ENCODE assay signal across 9 cellular contexts in genomic region chr7:74542558-74543117, GRCh38.
A peak's percentile ranks its signal among the peaks of the same experiment; 100 is the strongest.
DNase-seq lines count a peak whose midpoint lies in the region; ATAC-seq and TF ChIP-seq lines count a peak whose summit lies in the region.
"Had no signal": no experiment of that assay in that cellular context is flagged by ENCODE, and none has a peak within 500 bp of the region (broad histone marks: within the 10 kb centered on the region; RNA-seq: fewer than 3 reads in every experiment).

No MANE protein-coding gene starts in this region.

- TF ChIP-seq EP300 in gastroesophageal sphincter (IDR thresholded peaks at IDR 0.05), result no peak

- POLR2A ChIA-PET in activated CD8-positive, alpha-beta T cell treated with anti-CD3 and anti-CD28 coated beads, Interleukin-2, amount 10 ng/mL, durations not matched to agents 7 days and 5 days (lab: Charles Lee), result no interaction called here

- H3K4me1 ChIP-seq in right atrium auricular region (peaks cover 0 to 7% of the 10 kb centered on the region in 2 donors), aorta (ENCODE audit: control insufficient read depth in 1 of 2, insufficient read depth in 2 of 2, low read length in 2 of 2) (no peaks in the 10 kb centered on the region), gastroesophageal sphincter (peaks cover 0 to 9% (median 0%) of the 10 kb centered on the region in 3 donors)

- WGBS in aorta, 2 donors, result 52 to 56% methylated on average over 9 of the region's 9 CpGs
- 51 to 56% methylated on average over 2 to 8 of the region's 9 CpGs for WGBS in gastroesophageal sphincter (ENCODE audit: low coverage in 1 of 2), 2 donors

- TF ChIP-seq POLR2A in gastroesophageal sphincter (IDR thresholded peaks at IDR 0.05), result no peak

- TF ChIP-seq CTCF in right atrium auricular region (IDR thresholded peaks at IDR 0.05), result no peak
- no peak for TF ChIP-seq CTCF in gastroesophageal sphincter (IDR thresholded peaks at IDR 0.05)

- H3K9me3 ChIP-seq in right atrium auricular region (peaks cover 0 to 5% of the 10 kb centered on the region in 2 donors), aorta (ENCODE audit: control insufficient read depth, low read length) (no peaks in the 10 kb centered on the region), gastroesophageal sphincter (peaks cover 0 to 10% (median 0%) of the 10 kb centered on the region in 3 donors)

- no peaks in the 10 kb centered on the region for H3K27me3 Mint-ChIP-seq in activated CD8-positive, alpha-beta T cell treated with anti-CD3 and anti-CD28 coated beads, Interleukin-2, amount 10 ng/mL, durations not matched to agents 7 days and 5 days (ENCODE audit: low read depth)

- H3K27ac ChIP-seq in right atrium auricular region, result peak overlapping the region in 1 of 2 donors; percentile 53
- H3K27ac ChIP-seq in aorta (ENCODE audit: low read depth in 1 of 2, low read length in 2 of 2), result no peak overlapping the region
- H3K27ac ChIP-seq in gastroesophageal sphincter, result no peak overlapping the region

- H3K4me3 Mint-ChIP-seq in activated CD8-positive, alpha-beta T cell treated with anti-CD3 and anti-CD28 coated beads, Interleukin-2, amount 10 ng/mL, durations not matched to agents 7 days and 5 days, result no peak overlapping the region

- H3K27me3 ChIP-seq in right atrium auricular region (no peaks in the 10 kb centered on the region), aorta (ENCODE audit: control insufficient read depth in 1 of 2, insufficient read depth in 2 of 2, low read length in 1 of 2) (no peaks in the 10 kb centered on the region), gastroesophageal sphincter (no peaks in the 10 kb centered on the region)

- in situ Hi-C loops in ACHN (cut with HindIII; ENCODE audit: low pct_ligation_motif_present, low pct_unique_long_range_greater_than_20kb, low sequenced_read_pairs), result no loop called here

- DNase-seq in DMS 273 (lab: John Stamatoyannopoulos, UW; ENCODE audit: unreplicated experiment) (peak; percentile 89), NCI-H2081 (lab: John Stamatoyannopoulos, UW) (peak; percentile 91 to 96), right atrium auricular region (ENCODE audit: low spot score) (peak; percentile 65), aorta (no peak), ACHN (no peak)
- DNase-seq in activated CD8-positive, alpha-beta T cell treated with anti-CD3 and anti-CD28 coated beads, Interleukin-2, amount 10 ng/mL, durations not matched to agents 7 days and 5 days, result no peak
- DNase-seq: activated T-cell treated with anti-CD3 and anti-CD28 coated beads, Interleukin-2, amount 50 U/mL, for 1 hour had no signal

- H3K9me3 Mint-ChIP-seq in activated CD8-positive, alpha-beta T cell treated with anti-CD3 and anti-CD28 coated beads, Interleukin-2, amount 10 ng/mL, durations not matched to agents 7 days and 5 days (ENCODE audit: insufficient read depth), result no peaks in the 10 kb centered on the region

- H3K4me3 ChIP-seq in right atrium auricular region (no peak overlapping the region), aorta (ENCODE audit: low read length in 2 of 2) (no peak overlapping the region), gastroesophageal sphincter (no peak overlapping the region)

- H3K27ac Mint-ChIP-seq in activated CD8-positive, alpha-beta T cell treated with anti-CD3 and anti-CD28 coated beads, Interleukin-2, amount 10 ng/mL, durations not matched to agents 7 days and 5 days, result no peak overlapping the region

- no peaks in the 10 kb centered on the region for H3K4me1 Mint-ChIP-seq in activated CD8-positive, alpha-beta T cell treated with anti-CD3 and anti-CD28 coated beads, Interleukin-2, amount 10 ng/mL, durations not matched to agents 7 days and 5 days (ENCODE audit: low read depth)

- ATAC-seq in SK-N-SH treated with all-trans-retinoic acid at 6 μM for 48 hours, result peak; percentile 31; the same call in 2 of the 3 replicates
- ATAC-seq in aorta (ENCODE audit: low FRiP score), result no peak
- ATAC-seq in activated CD8-positive, alpha-beta T cell treated with anti-CD3 and anti-CD28 coated beads, Interleukin-2, amount 10 ng/mL, durations not matched to agents 7 days and 5 days, result no peak
- ATAC-seq in gastroesophageal sphincter, result no peak

- CTCF ChIA-PET in activated CD8-positive, alpha-beta T cell treated with anti-CD3 and anti-CD28 coated beads, Interleukin-2, amount 10 ng/mL, durations not matched to agents 7 days and 5 days (lab: Charles Lee), result no interaction called here

- H3K36me3 Mint-ChIP-seq in activated CD8-positive, alpha-beta T cell treated with anti-CD3 and anti-CD28 coated beads, Interleukin-2, amount 10 ng/mL, durations not matched to agents 7 days and 5 days (ENCODE audit: low read depth), result no peaks in the 10 kb centered on the region

- intact Hi-C loops in aorta (cut with DNase I), result loop anchor here in 1 of 2 donors (10.0 kb wide), 1 partner anchor 98 kb away; no protein-coding TSS in a partner anchor

- peaks cover 48% of the 10 kb centered on the region for H3K36me3 ChIP-seq in right atrium auricular region
- H3K36me3 ChIP-seq in aorta (ENCODE audit: control insufficient read depth in 1 of 2, insufficient read depth in 2 of 2, low read length in 1 of 2), result no peaks in the 10 kb centered on the region
- peaks cover 0 to 82% of the 10 kb centered on the region in 2 donors for H3K36me3 ChIP-seq in gastroesophageal sphincter

TF ChIP-seq in SK-N-SH treated with all-trans-retinoic acid at 6 μM for 48 hours, 23 proteins besides CTCF, POLR2A, EP300 and RAD21:
- TF ChIP-seq GLIS3 (CRISPR knock-in tag; IDR thresholded peaks at IDR 0.05) (0 out of 2 replicates have a peak, but pooled peaks have one; percentile 26), TOX (CRISPR knock-in tag; IDR thresholded peaks at IDR 0.05; ENCODE audit: borderline replicate concordance) (no peak)

Comparison
In these comparisons a context has a peak if more than half of its experiments do, and no peak if none do; other contexts are left out.
1. DNase-seq: peak in DMS 273 (single experiment), NCI-H2081 (2 of 2) and right atrium auricular region (single experiment); none in aorta (0 of 2), activated CD8-positive, alpha-beta T cell treated with anti-CD3 and anti-CD28 coated beads, Interleukin-2, amount 10 ng/mL, durations not matched to agents 7 days and 5 days (single experiment) and ACHN (single experiment).